In genomic region chr14:91341331-91342242, GRCh38 we compare ENCODE assay signal across 18 cellular contexts.
A peak's percentile ranks its signal among the peaks of the same experiment; 100 is the strongest.
DNase-seq lines count a peak whose midpoint lies in the region; ATAC-seq and TF ChIP-seq lines count a peak whose summit lies in the region.
"Had no signal": no experiment of that assay in that cellular context is flagged by ENCODE, and none has a peak within 500 bp of the region (broad histone marks: within the 10 kb centered on the region; RNA-seq: fewer than 3 reads in every experiment).

No MANE protein-coding gene starts in this region.

- H3K27ac Mint-ChIP-seq in T-helper 17 cell (peak overlapping the region; percentile 80), natural killer cell (peak overlapping the region; percentile 70 to 96)
- H3K27ac Mint-ChIP-seq: activated CD4-positive, alpha-beta T cell treated with anti-CD3 and anti-CD28 coated beads, Interleukin-2, amount 10 ng/mL, durations not matched to agents 24 days and 14 days had no signal

- no peak overlapping the region for H4K5ac ChIP-seq in mesendoderm (ENCODE audit: low read length)

- peaks cover 4% of the 10 kb centered on the region for H3K36me3 Mint-ChIP-seq in T-helper 17 cell (ENCODE audit: low read depth)
- peaks cover 7% of the 10 kb centered on the region for H3K36me3 Mint-ChIP-seq in natural killer cell

- no peak overlapping the region for H3K4me3 ChIP-seq in BLaER1 treated with 17β-estradiol and CSF1 and Interleukin-3, amounts not matched to agents 10 nM and 100 nM
- H3K4me3 ChIP-seq in DOHH2 (ENCODE audit: low read length) (no peak overlapping the region), mesendoderm (ENCODE audit: low read length) (no peak overlapping the region)
- H3K4me3 ChIP-seq: esophagus squamous epithelium, GM12878, left lung, ovary, sigmoid colon had no signal

- DNase-seq in T-helper 17 cell (no peak), natural killer cell (no peak), left lobe of liver (ENCODE audit: low spot score) (no peak), mesendoderm (no peak)
- DNase-seq: activated CD4-positive, alpha-beta T cell treated with anti-CD3 and anti-CD28 coated beads, Interleukin-2, amount 10 ng/mL, durations not matched to agents 24 days and 14 days; activated CD8-positive, alpha-beta memory T cell treated with anti-CD3 and anti-CD28 coated beads, Interleukin-2, amount 50 U/mL, for 4 hours; activated naive CD4-positive, alpha-beta T cell treated with anti-CD3 and anti-CD28 coated beads, Interleukin-2, amount 10 ng/mL, durations not matched to agents 7 days and 5 days; esophagus squamous epithelium; GF-D8; left lung; NCI-H1694; NCI-H2227 treated with DMSO at 0.1 percent for 48 hours; ovary; sigmoid colon had no signal

- no peak overlapping the region for H3K23ac ChIP-seq in mesendoderm (ENCODE audit: low read length)

- intact Hi-C loops in natural killer cell (cut with micrococcal nuclease), result no loop called here

- peak overlapping the region in 1 of 11 experiments; percentile 18; a peak in 1 of 22 replicates for H3K9ac ChIP-seq in BLaER1 treated with 17β-estradiol and CSF1 and Interleukin-3, amounts not matched to agents 10 nM and 100 nM
- H3K9ac ChIP-seq in mesendoderm (ENCODE audit: low read length), result no peak overlapping the region

- peak overlapping the region in 4 of 11 experiments; percentile 4 to 72 (median 62); a peak in 5 of 22 replicates for H3K4me2 ChIP-seq in BLaER1 treated with 17β-estradiol and CSF1 and Interleukin-3, amounts not matched to agents 10 nM and 100 nM
- no peak overlapping the region for H3K4me2 ChIP-seq in DOHH2 (ENCODE audit: low read length)
- H3K4me2 ChIP-seq in mesendoderm (ENCODE audit: low read length), result no peak overlapping the region

- no peaks in the 10 kb centered on the region for H3K9me2 ChIP-seq in DOHH2 (replicated peaks; ENCODE audit: control insufficient read depth, low read length)

- ATAC-seq in T-helper 17 cell (no peak), natural killer cell (no peak), left lobe of liver (no peak), GM19467 (IDR thresholded peaks at IDR 0.05; ENCODE audit: unreplicated experiment) (no peak)
- ATAC-seq: GM12878, left lung had no signal

- no peak overlapping the region for H3K4me3 Mint-ChIP-seq in T-helper 17 cell
- no peak overlapping the region for H3K4me3 Mint-ChIP-seq in natural killer cell
- H3K4me3 Mint-ChIP-seq: activated CD4-positive, alpha-beta T cell treated with anti-CD3 and anti-CD28 coated beads, Interleukin-2, amount 10 ng/mL, durations not matched to agents 24 days and 14 days; activated naive CD4-positive, alpha-beta T cell treated with anti-CD3 and anti-CD28 coated beads, Interleukin-2, amount 10 ng/mL, durations not matched to agents 7 days and 5 days had no signal

- no peak overlapping the region for H3K4ac ChIP-seq in mesendoderm (ENCODE audit: low read depth, low read length)

- no peaks in the 10 kb centered on the region for H3K9me3 Mint-ChIP-seq in natural killer cell
- H3K9me3 Mint-ChIP-seq: activated CD4-positive, alpha-beta T cell treated with anti-CD3 and anti-CD28 coated beads, Interleukin-2, amount 10 ng/mL, durations not matched to agents 24 days and 14 days; activated naive CD4-positive, alpha-beta T cell treated with anti-CD3 and anti-CD28 coated beads, Interleukin-2, amount 10 ng/mL, durations not matched to agents 7 days and 5 days had no signal

- peaks cover 18% of the 10 kb centered on the region for H3K4me1 Mint-ChIP-seq in T-helper 17 cell
- H3K4me1 Mint-ChIP-seq in natural killer cell, result peaks cover 39 to 54% of the 10 kb centered on the region in 2 donors

- peaks cover 45 to 67% (median 52%) of the 10 kb centered on the region in 10 experiments for H3K4me1 ChIP-seq in BLaER1 treated with 17β-estradiol and CSF1 and Interleukin-3, amounts not matched to agents 10 nM and 100 nM
- H3K4me1 ChIP-seq in DOHH2 (ENCODE audit: control insufficient read depth, low read length) (peaks cover 49% of the 10 kb centered on the region), mesendoderm (ENCODE audit: control insufficient read depth, low read depth, low read length) (no peaks in the 10 kb centered on the region)
- H3K4me1 ChIP-seq: sigmoid colon had no signal

- H3K79me1 ChIP-seq in mesendoderm (ENCODE audit: low read length), result no peaks in the 10 kb centered on the region

- H3K27me3 ChIP-seq in BLaER1 treated with 17β-estradiol and CSF1 and Interleukin-3, amounts not matched to agents 10 nM and 100 nM, result no peaks in the 10 kb centered on the region; a peak in 1 of 22 replicates
- no peaks in the 10 kb centered on the region for H3K27me3 ChIP-seq in DOHH2 (ENCODE audit: control insufficient read depth, low read length)
- H3K27me3 ChIP-seq in mesendoderm (ENCODE audit: insufficient read depth, low read length, poor library complexity), result no peaks in the 10 kb centered on the region
- H3K27me3 ChIP-seq: esophagus squamous epithelium, left lung, ovary, sigmoid colon had no signal

- no peaks in the 10 kb centered on the region for H3K9me3 ChIP-seq in BLaER1 treated with 17β-estradiol and CSF1 and Interleukin-3, amounts not matched to agents 10 nM and 100 nM (replicated peaks in 1 of 11)
- H3K9me3 ChIP-seq in DOHH2 (ENCODE audit: control insufficient read depth, insufficient read depth, low read length) (no peaks in the 10 kb centered on the region), T-helper 17 cell (ENCODE audit: control insufficient read depth, low read length, poor library complexity, severe bottlenecking) (no peaks in the 10 kb centered on the region)
- H3K9me3 ChIP-seq: esophagus squamous epithelium, left lung, ovary, sigmoid colon had no signal

- no peak overlapping the region for H3K56ac ChIP-seq in mesendoderm (ENCODE audit: low read length)

- H3F3A ChIP-seq in DOHH2 (ENCODE audit: control insufficient read depth, insufficient read depth), result peaks cover 6% of the 10 kb centered on the region; the same call in 1 of the 2 replicates

- no peaks in the 10 kb centered on the region for H3K27me3 Mint-ChIP-seq in T-helper 17 cell
- H3K27me3 Mint-ChIP-seq in natural killer cell (ENCODE audit: low read depth in 2 of 2), result no peaks in the 10 kb centered on the region
- H3K27me3 Mint-ChIP-seq: activated CD4-positive, alpha-beta T cell treated with anti-CD3 and anti-CD28 coated beads, Interleukin-2, amount 10 ng/mL, durations not matched to agents 24 days and 14 days; activated naive CD4-positive, alpha-beta T cell treated with anti-CD3 and anti-CD28 coated beads, Interleukin-2, amount 10 ng/mL, durations not matched to agents 7 days and 5 days had no signal

- no peak overlapping the region for H2BK15ac ChIP-seq in mesendoderm (replicated peaks; ENCODE audit: low read depth)

- peaks cover 0 to 25% (median 0%) of the 10 kb centered on the region in 11 experiments; a peak in 6 of 22 replicates for H4K20me1 ChIP-seq in BLaER1 treated with 17β-estradiol and CSF1 and Interleukin-3, amounts not matched to agents 10 nM and 100 nM
- peaks cover 8% of the 10 kb centered on the region; the same call in 1 of the 2 replicates for H4K20me1 ChIP-seq in DOHH2 (ENCODE audit: control insufficient read depth, insufficient read depth, low read depth, low read length)

- no peak overlapping the region for H2BK120ac ChIP-seq in mesendoderm (ENCODE audit: low read depth, low read length)

- H3K18ac ChIP-seq in mesendoderm (ENCODE audit: low read length), result no peak overlapping the region

- WGBS in mesendoderm (ENCODE audit: extremely low coverage, insufficient coverage, low lambda C conversion rate), result no CpG with 5 or more reads among the region's 9 CpGs

- peaks cover 50% of the 10 kb centered on the region for H3K79me2 ChIP-seq in DOHH2 (ENCODE audit: control insufficient read depth, low read length)
- H3K79me2 ChIP-seq in mesendoderm (ENCODE audit: control insufficient read depth, insufficient read depth, low read length), result no peaks in the 10 kb centered on the region

- H3K36me3 ChIP-seq in BLaER1 treated with 17β-estradiol and CSF1 and Interleukin-3, amounts not matched to agents 10 nM and 100 nM, result peaks cover 18 to 72% (median 58%) of the 10 kb centered on the region in 11 experiments
- H3K36me3 ChIP-seq in DOHH2 (ENCODE audit: control insufficient read depth, low read length) (peaks cover 88% of the 10 kb centered on the region), mesendoderm (ENCODE audit: control insufficient read depth, insufficient read depth, low read length) (peaks cover 3% of the 10 kb centered on the region)
- H3K36me3 ChIP-seq: ovary, sigmoid colon had no signal

- H2AK5ac ChIP-seq in mesendoderm (ENCODE audit: low read length), result no peak overlapping the region

- peak overlapping the region in 6 of 11 experiments; percentile 21 to 77 (median 69); a peak in 6 of 22 replicates for H3K27ac ChIP-seq in BLaER1 treated with 17β-estradiol and CSF1 and Interleukin-3, amounts not matched to agents 10 nM and 100 nM
- H3K27ac ChIP-seq in DOHH2 (ENCODE audit: low read depth, low read length), result peak overlapping the region; percentile 15; the same call in 1 of the 2 replicates
- no peak overlapping the region for H3K27ac ChIP-seq in mesendoderm (ENCODE audit: low read depth, low read length)
- H3K27ac ChIP-seq: esophagus squamous epithelium, left lung, ovary, sigmoid colon had no signal

- H2BK5ac ChIP-seq in mesendoderm (ENCODE audit: low read length), result no peak overlapping the region

- TF ChIP-seq CTCF in DOHH2 (IDR thresholded peaks at IDR 0.05; ENCODE audit: low read depth, low read length, poor library complexity, severe bottlenecking), result no peak
- TF ChIP-seq CTCF in natural killer cell (IDR thresholded peaks at IDR 0.05), result no peak

- H4K8ac ChIP-seq in mesendoderm (ENCODE audit: low read depth, low read length), result no peak overlapping the region
